In the genomic region with DNA sequence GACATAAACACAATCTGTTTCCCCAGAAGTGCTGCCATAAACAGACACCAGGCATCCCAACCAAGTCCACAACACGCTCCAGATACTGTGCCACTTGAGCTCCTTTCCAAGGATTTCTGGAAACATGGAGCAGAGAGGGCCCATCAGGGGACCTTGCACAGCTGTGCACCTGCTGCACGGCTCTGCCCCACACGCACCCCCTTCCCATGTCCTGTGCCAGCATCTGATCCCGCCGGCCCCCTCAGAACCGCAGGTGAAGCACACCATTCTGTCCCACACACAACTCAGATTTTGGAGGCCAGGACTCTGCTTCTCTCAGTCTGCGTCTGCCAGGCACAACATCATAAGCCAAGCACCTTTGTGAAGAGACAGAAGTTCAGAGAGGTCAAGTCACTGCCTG, we compare ENCODE assay signal across 23 cellular contexts.
"Had no signal": no experiment of that assay in that cellular context is flagged by ENCODE, and none has a peak within 500 bp of the region (broad histone marks: within the 10 kb centered on the region; RNA-seq: fewer than 3 reads in every experiment).

No MANE protein-coding gene starts in this region.

- ATAC-seq: activated CD4-positive, CD25-positive, alpha-beta regulatory T cell treated with anti-CD3 and anti-CD28 coated beads, Interleukin-2, amount 50 U/mL, for 24 hours; activated CD8-positive, alpha-beta T cell treated with anti-CD3 and anti-CD28 coated beads for 36 hours; activated naive CD8-positive, alpha-beta T cell treated with anti-CD3 and anti-CD28 coated beads, Interleukin-2, amount 50 U/mL, for 24 hours; esophagus mucosa; left lung; naive thymus-derived CD8-positive, alpha-beta T cell; psoas muscle had no signal

- H3K4me1 Mint-ChIP-seq: activated CD4-positive, alpha-beta T cell treated with anti-CD3 and anti-CD28 coated beads, Interleukin-2, amount 10 ng/mL, durations not matched to agents 7 days and 5 days; activated naive CD8-positive, alpha-beta T cell treated with anti-CD3 and anti-CD28 coated beads, Interleukin-2, amount 50 U/mL, for 24 hours; mesothelial cell of epicardium; naive thymus-derived CD8-positive, alpha-beta T cell had no signal

- DNase-seq: activated CD4-positive, alpha-beta T cell treated with anti-CD3 and anti-CD28 coated beads, Interleukin-2, amount 10 ng/mL, durations not matched to agents 7 days and 5 days; activated CD8-positive, alpha-beta T cell treated with anti-CD3 and anti-CD28 coated beads for 36 hours; activated naive CD4-positive, alpha-beta T cell treated with anti-CD3 and anti-CD28 coated beads, Interleukin-2, amount 50 U/mL, for 16 hours; activated naive CD8-positive, alpha-beta T cell treated with anti-CD3 and anti-CD28 coated beads, Interleukin-2, amount 50 U/mL, for 24 hours; activated T-cell treated with anti-CD3 and anti-CD28 coated beads, Interleukin-2, amount 50 U/mL, for 48 hours; dermis blood vessel endothelial cell; effector memory CD4-positive, alpha-beta T cell; foreskin melanocyte; left lung; naive thymus-derived CD8-positive, alpha-beta T cell; psoas muscle; stimulated activated CD4-positive, alpha-beta T cell treated with anti-CD3 and anti-CD28 coated beads, Interleukin-12 subunit alpha, Interleukin-12 subunit beta, amount 100 ng/mL, for 4 hours; stimulated activated CD4-positive, alpha-beta T cell treated with anti-CD3 and anti-CD28 coated beads, Interleukin-4, amount 100 ng/mL, for 4 hours; substantia nigra; T-helper 9 cell; thyroid gland had no signal

- H2AFZ ChIP-seq: neural progenitor cell had no signal

- H3K27ac Mint-ChIP-seq: activated CD4-positive, alpha-beta T cell treated with anti-CD3 and anti-CD28 coated beads, Interleukin-2, amount 10 ng/mL, durations not matched to agents 7 days and 5 days; activated CD8-positive, alpha-beta T cell treated with anti-CD3 and anti-CD28 coated beads for 36 hours; activated naive CD8-positive, alpha-beta T cell treated with anti-CD3 and anti-CD28 coated beads, Interleukin-2, amount 50 U/mL, for 24 hours; mesothelial cell of epicardium; naive thymus-derived CD8-positive, alpha-beta T cell; neural progenitor cell; stimulated activated naive CD8-positive, alpha-beta T cell treated with anti-CD3 and anti-CD28 coated beads, Interleukin-15, Interleukin-2, amounts not matched to agents 100 ng/mL and 50 ng/mL, for 24 hours had no signal

- H3K27me3 Mint-ChIP-seq: activated CD4-positive, alpha-beta T cell treated with anti-CD3 and anti-CD28 coated beads, Interleukin-2, amount 10 ng/mL, durations not matched to agents 7 days and 5 days; stimulated activated naive CD8-positive, alpha-beta T cell treated with anti-CD3 and anti-CD28 coated beads, Interleukin-15, Interleukin-2, amounts not matched to agents 100 ng/mL and 50 ng/mL, for 24 hours had no signal

- H3K4me3 ChIP-seq: left lung, neural progenitor cell, ovary, psoas muscle, right atrium auricular region, thyroid gland had no signal

- H3K4me2 ChIP-seq: neural progenitor cell had no signal

- H3K27ac ChIP-seq: left lung, neural progenitor cell, ovary, psoas muscle, right atrium auricular region, thyroid gland had no signal

- H3K36me3 ChIP-seq: left lung, neural progenitor cell, ovary, right atrium auricular region, thyroid gland had no signal

- H3K4me1 ChIP-seq: left lung, neural progenitor cell, psoas muscle, right atrium auricular region, thyroid gland had no signal

- H3K9me3 Mint-ChIP-seq: activated CD8-positive, alpha-beta T cell treated with anti-CD3 and anti-CD28 coated beads for 36 hours; activated naive CD8-positive, alpha-beta T cell treated with anti-CD3 and anti-CD28 coated beads, Interleukin-2, amount 50 U/mL, for 24 hours; stimulated activated naive CD8-positive, alpha-beta T cell treated with anti-CD3 and anti-CD28 coated beads, Interleukin-15, Interleukin-2, amounts not matched to agents 100 ng/mL and 50 ng/mL, for 24 hours had no signal

- H3K36me3 Mint-ChIP-seq: mesothelial cell of epicardium; naive thymus-derived CD8-positive, alpha-beta T cell; neural progenitor cell had no signal

- H3K27me3 ChIP-seq: neural progenitor cell, ovary, right atrium auricular region, thyroid gland had no signal

- H3K9me3 ChIP-seq: ovary, psoas muscle, right atrium auricular region, thyroid gland had no signal

- H3K4me3 Mint-ChIP-seq: activated CD4-positive, alpha-beta T cell treated with anti-CD3 and anti-CD28 coated beads, Interleukin-2, amount 10 ng/mL, durations not matched to agents 7 days and 5 days; activated CD8-positive, alpha-beta T cell treated with anti-CD3 and anti-CD28 coated beads for 36 hours; activated naive CD8-positive, alpha-beta T cell treated with anti-CD3 and anti-CD28 coated beads, Interleukin-2, amount 50 U/mL, for 24 hours; mesothelial cell of epicardium; naive thymus-derived CD8-positive, alpha-beta T cell; neural progenitor cell; stimulated activated naive CD8-positive, alpha-beta T cell treated with anti-CD3 and anti-CD28 coated beads, Interleukin-15, Interleukin-2, amounts not matched to agents 100 ng/mL and 50 ng/mL, for 24 hours had no signal
